ENCODE assay signal across 17 cellular contexts in the genomic region with DNA sequence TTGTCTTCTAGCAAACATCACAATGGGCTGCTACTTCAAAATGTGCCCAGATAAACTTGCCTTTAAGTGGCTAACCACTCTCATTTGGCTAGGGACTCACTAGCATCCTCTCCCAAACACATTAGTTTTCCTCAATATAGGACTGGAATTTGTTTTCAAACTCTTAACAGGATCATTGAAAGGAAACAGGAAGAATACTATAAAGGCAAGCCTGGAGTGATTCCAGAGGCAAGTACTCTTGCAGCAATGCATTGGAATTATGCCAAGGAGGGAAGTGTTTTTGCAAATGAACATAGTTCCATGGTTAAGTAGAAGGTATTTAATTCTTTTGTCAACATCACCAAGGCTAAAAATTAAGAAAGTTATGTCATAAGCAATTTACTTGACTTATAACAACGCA. TPM values are rescaled to one million over a fixed set of nuclear protein-coding genes. Genes with fewer than 3 reads are reported as not detected.
DNase-seq lines count a peak whose midpoint lies in the region; ATAC-seq and TF ChIP-seq lines count a peak whose summit lies in the region.
"Had no signal": no experiment of that assay in that cellular context is flagged by ENCODE, and none has a peak within 500 bp of the region (broad histone marks: within the 10 kb centered on the region; RNA-seq: fewer than 3 reads in every experiment).

No MANE protein-coding gene starts in this region.

- H3K36me3 Mint-ChIP-seq in glutamatergic neuron (ENCODE audit: unreplicated experiment) = no peaks in the 10 kb centered on the region
- no peaks in the 10 kb centered on the region for H3K36me3 Mint-ChIP-seq in activated T-helper 17 cell treated with anti-CD3 and anti-CD28 coated beads, Interleukin-2, amount 50 U/mL, for 72 hours (ENCODE audit: low read depth)
- H3K36me3 Mint-ChIP-seq: CD8-positive, alpha-beta T cell; naive B cell; T-cell had no signal

- no peak overlapping the region for H3K27ac Mint-ChIP-seq in glutamatergic neuron (ENCODE audit: unreplicated experiment)
- H3K27ac Mint-ChIP-seq in activated T-helper 17 cell treated with anti-CD3 and anti-CD28 coated beads, Interleukin-2, amount 50 U/mL, for 72 hours = no peak overlapping the region
- H3K27ac Mint-ChIP-seq: CD8-positive, alpha-beta T cell; naive B cell; T-cell had no signal

- peak; percentile 42 for DNase-seq in DMS53 (lab: John Stamatoyannopoulos, UW)
- DNase-seq in DMS53 treated with DMSO at 0.1 percent for 48 hours (lab: John Stamatoyannopoulos, UW; ENCODE audit: unreplicated experiment) = no peak
- peak; percentile 5 for DNase-seq in NCI-H510A (lab: John Stamatoyannopoulos, UW)
- DNase-seq in dermis microvascular lymphatic vessel endothelial cell (ENCODE audit: low read depth in 2 of 2) = peak; percentile 47 to 70
- DNase-seq in renal cortical epithelial cell (ENCODE audit: low read depth) = peak; percentile 91
- DNase-seq in glutamatergic neuron = no peak
- no peak for DNase-seq in coronary artery (ENCODE audit: low spot score)
- DNase-seq: 8988T; activated CD4-positive, alpha-beta T cell treated with anti-CD3 and anti-CD28 coated beads for 48 hours; CD8-positive, alpha-beta T cell; cerebellar nuclear complex; foreskin melanocyte; naive B cell; stimulated activated CD4-positive, alpha-beta T cell treated with anti-CD3 and anti-CD28 coated beads, Interleukin-12 subunit alpha, Interleukin-12 subunit beta, amount 100 ng/mL, for 4 hours; T-cell; tibial artery had no signal

- H3K27me3 Mint-ChIP-seq in glutamatergic neuron (ENCODE audit: unreplicated experiment) = no peaks in the 10 kb centered on the region
- H3K27me3 Mint-ChIP-seq in activated T-helper 17 cell treated with anti-CD3 and anti-CD28 coated beads, Interleukin-2, amount 50 U/mL, for 72 hours = no peaks in the 10 kb centered on the region
- H3K27me3 Mint-ChIP-seq: T-cell had no signal

- TF ChIP-seq CTCF in glutamatergic neuron (IDR thresholded peaks at IDR 0.05; ENCODE audit: partially characterized antibody, unreplicated experiment) = no peak
- no peak for TF ChIP-seq CTCF in coronary artery (IDR thresholded peaks at IDR 0.05)

- no peaks in the 10 kb centered on the region for H3K4me1 Mint-ChIP-seq in glutamatergic neuron (ENCODE audit: low read depth, unreplicated experiment)
- H3K4me1 Mint-ChIP-seq in activated T-helper 17 cell treated with anti-CD3 and anti-CD28 coated beads, Interleukin-2, amount 50 U/mL, for 72 hours = no peaks in the 10 kb centered on the region
- H3K4me1 Mint-ChIP-seq: naive B cell, T-cell had no signal

- no peak for ATAC-seq in activated T-helper 17 cell treated with anti-CD3 and anti-CD28 coated beads, Interleukin-2, amount 50 U/mL, for 72 hours (replicated peaks)
- ATAC-seq: CD8-positive, alpha-beta T cell; T-cell had no signal

- no peak overlapping the region for H3K4me3 Mint-ChIP-seq in glutamatergic neuron (ENCODE audit: unreplicated experiment)
- H3K4me3 Mint-ChIP-seq in activated T-helper 17 cell treated with anti-CD3 and anti-CD28 coated beads, Interleukin-2, amount 50 U/mL, for 72 hours = no peak overlapping the region
- H3K4me3 Mint-ChIP-seq: CD8-positive, alpha-beta T cell; naive B cell; T-cell had no signal

- no peaks in the 10 kb centered on the region for H3K9me3 Mint-ChIP-seq in glutamatergic neuron (ENCODE audit: unreplicated experiment)
- H3K9me3 Mint-ChIP-seq in activated T-helper 17 cell treated with anti-CD3 and anti-CD28 coated beads, Interleukin-2, amount 50 U/mL, for 72 hours = no peaks in the 10 kb centered on the region
- H3K9me3 Mint-ChIP-seq: naive B cell had no signal

- H3K27ac ChIP-seq in coronary artery = no peak overlapping the region
- H3K27ac ChIP-seq: tibial artery had no signal

- no peak overlapping the region for H3K4me3 ChIP-seq in coronary artery
- H3K4me3 ChIP-seq: tibial artery had no signal

RNA-seq across cellular contexts. Expression of gene EPHA7, which starts 12.2 kb away (rescaled TPM):
- total RNA-seq in dermis microvascular lymphatic vessel endothelial cell (under 0.01 TPM in 2 replicates), renal cortical epithelial cell (0.87 and 2.0 TPM in 2 replicates), glutamatergic neuron (ENCODE audit: unreplicated experiment) (3.6 TPM)
- total RNA-seq in activated T-helper 17 cell treated with anti-CD3 and anti-CD28 coated beads, Interleukin-2, amount 50 U/mL, for 72 hours = not detected
- total RNA-seq: CD8-positive, alpha-beta T cell had no signal

Comparison
In these comparisons a context has a peak if more than half of its experiments do, and no peak if none do; other contexts are left out.
1. DNase-seq: peak in DMS53 (single experiment), NCI-H510A (single experiment), dermis microvascular lymphatic vessel endothelial cell (2 of 2) and renal cortical epithelial cell (single experiment); none in DMS53 treated with DMSO at 0.1 percent for 48 hours (single experiment), glutamatergic neuron (single experiment) and coronary artery (single experiment).